ENCODE assay signal across 16 cellular contexts in the genomic region with DNA sequence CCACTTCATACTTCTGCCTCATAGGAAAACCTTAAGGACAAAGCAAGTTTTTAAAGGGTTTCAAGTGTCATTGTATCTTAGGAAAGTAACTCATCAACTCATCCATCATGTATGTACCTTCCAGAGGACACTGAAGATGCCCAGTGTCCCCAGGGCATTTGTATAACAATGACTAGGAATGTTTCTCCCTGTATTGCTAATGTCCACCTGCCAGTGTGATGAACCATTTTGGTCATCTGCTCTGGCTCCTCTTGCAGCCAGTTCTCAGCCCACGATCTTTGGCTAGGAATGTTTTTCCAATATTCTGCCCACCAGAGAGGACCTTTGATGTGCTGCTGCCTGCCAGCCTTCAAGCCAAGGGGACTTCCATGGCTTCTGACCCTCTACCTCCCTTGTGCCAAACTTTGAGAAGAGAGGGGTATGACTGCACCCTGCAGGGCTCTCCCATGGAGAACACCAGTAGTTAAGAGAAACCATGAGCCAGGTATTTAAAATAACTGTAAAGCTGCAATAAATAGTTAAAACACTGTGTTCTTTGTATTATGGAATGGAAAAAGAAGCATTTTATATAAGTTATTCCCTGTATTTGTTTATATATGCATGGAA. TPM values are rescaled to one million over a fixed set of nuclear protein-coding genes. Genes with fewer than 3 reads are reported as not detected.
DNase-seq lines count a peak whose midpoint lies in the region; ATAC-seq, FAIRE-seq and TF ChIP-seq lines count a peak whose summit lies in the region.
"Had no signal": no experiment of that assay in that cellular context is flagged by ENCODE, and none has a peak within 500 bp of the region (broad histone marks: within the 10 kb centered on the region; RNA-seq: fewer than 3 reads in every experiment).

No MANE protein-coding gene starts in this region.

- H3K23ac ChIP-seq in H1 (ENCODE audit: insufficient read length): no peak overlapping the region

- FAIRE-seq in H1 (lab: Jason Lieb, UNC) (no peak), D721Med (lab: Jason Lieb, UNC) (no peak)

- ATAC-seq in GM18868 (IDR thresholded peaks at IDR 0.05; ENCODE audit: unreplicated experiment) (peak; percentile 63), HG02759 (IDR thresholded peaks at IDR 0.05; ENCODE audit: unreplicated experiment) (peak; percentile 43)

- H4K5ac ChIP-seq in H1 (ENCODE audit: insufficient read length, low read depth, low read length): no peak overlapping the region

- no peak for TF ChIP-seq CTCF in H1 (IDR thresholded peaks at IDR 0.05; ENCODE audit: control extremely low read depth in 1 of 3, insufficient read depth in 1 of 3, low read depth in 1 of 3, low read length in 3 of 3)
- TF ChIP-seq CTCF in D721Med (IDR thresholded peaks at IDR 0.05; ENCODE audit: insufficient read depth, missing control alignments): no peak

- no peak overlapping the region for H3K4me3 ChIP-seq in H1 (ENCODE audit: extremely low read depth in 1 of 4, insufficient read depth in 2 of 4, low read depth in 3 of 4, low read length in 4 of 4)
- no peak overlapping the region for H3K4me3 ChIP-seq in skeletal muscle tissue (ENCODE audit: low read length in 3 of 3)
- H3K4me3 ChIP-seq: SJSA1 had no signal

- H3K56ac ChIP-seq in H1 (replicated peaks; ENCODE audit: insufficient read length, low read depth, low read length): no peak overlapping the region

- no peak overlapping the region for H3K4ac ChIP-seq in H1 (replicated peaks; ENCODE audit: insufficient read length, low read depth, low read length)

- H3K14ac ChIP-seq in H1 (ENCODE audit: insufficient read length): no peak overlapping the region

- H2BK15ac ChIP-seq in H1 (ENCODE audit: low read length): no peak overlapping the region

- no peaks in the 10 kb centered on the region for H3K23me2 ChIP-seq in H1 (ENCODE audit: low read depth, low read length)

- TF ChIP-seq RAD21 in H1 (IDR thresholded peaks at IDR 0.05 in 1 of 2, conservative IDR thresholded peaks at IDR 0.05 in 1 of 2; ENCODE audit: low read depth in 2 of 2, low read length in 2 of 2): no peak

- H3K27me3 ChIP-seq in H1 (replicated peaks in 1 of 4; ENCODE audit: control insufficient read depth in 3 of 4, extremely low read depth in 1 of 4, insufficient read depth in 3 of 4, low read length in 3 of 4) (no peaks in the 10 kb centered on the region), skeletal muscle tissue (ENCODE audit: control insufficient read depth in 3 of 3, insufficient read depth in 3 of 3, low read length in 3 of 3) (no peaks in the 10 kb centered on the region)
- H3K27me3 ChIP-seq: BE2C, SJSA1 had no signal

- H3K4me1 ChIP-seq in H1 (replicated peaks in 1 of 4; ENCODE audit: control insufficient read depth in 3 of 4, insufficient read depth in 4 of 4, low read length in 3 of 4) (peaks cover 0 to 4% (median 3%) of the 10 kb centered on the region in 4 experiments; a peak in 5 of 7 replicates), skeletal muscle tissue (ENCODE audit: control insufficient read depth in 3 of 3, insufficient read depth in 3 of 3, low read length in 3 of 3) (peaks cover 33 to 48% (median 35%) of the 10 kb centered on the region in 3 donors)

- H3K4me2 ChIP-seq in H1 (ENCODE audit: insufficient read depth in 1 of 2, low read depth in 2 of 2, low read length in 2 of 2): peak overlapping the region in 1 of 2 experiments; percentile 50; a peak in 3 of 4 replicates

- no peak for TF ChIP-seq EP300 in H1 (IDR thresholded peaks at IDR 0.05; ENCODE audit: borderline replicate concordance in 1 of 2, low read depth in 2 of 2, low read length in 2 of 2)

- H4K20me1 ChIP-seq in H1 (replicated peaks in 1 of 2; ENCODE audit: control insufficient read depth in 1 of 2, insufficient read depth in 2 of 2, low read length in 2 of 2): no peaks in the 10 kb centered on the region

- H3K9ac ChIP-seq in H1 (replicated peaks in 1 of 4; ENCODE audit: extremely low read depth in 1 of 4, low read depth in 3 of 4, low read length in 3 of 4): no peak overlapping the region
- H3K9ac ChIP-seq in skeletal muscle tissue (ENCODE audit: low read depth in 1 of 3, low read length in 3 of 3): no peak overlapping the region

- no peak for DNase-seq in H1 (ENCODE audit: low read depth in 1 of 2, low spot score in 2 of 2)
- no peak for DNase-seq in D721Med (ENCODE audit: insufficient read length, low spot score)
- DNase-seq in stimulated activated CD4-positive, alpha-beta T cell treated with anti-CD3 and anti-CD28 coated beads, Interleukin-1b, Interleukin-23, amount 100 ng/mL, for 48 hours: no peak
- no peak for DNase-seq in GF-D8 (lab: John Stamatoyannopoulos, UW)
- DNase-seq: BE2C, DMS 273 treated with DMSO at 0.1 percent for 48 hours, NCI-H1105 treated with DMSO at 0.1 percent for 48 hours, NCI-H187, NCI-H510A, OCI-M1 had no signal

- no peak overlapping the region for H2AFZ ChIP-seq in H1 (ENCODE audit: low read length)

- no peak overlapping the region for H3K18ac ChIP-seq in H1 (ENCODE audit: extremely low read depth, low read length)

- H3K36me3 ChIP-seq in H1 (ENCODE audit: control insufficient read depth in 2 of 4, insufficient read depth in 4 of 4, low read length in 3 of 4): no peaks in the 10 kb centered on the region
- peaks cover 10 to 21% (median 14%) of the 10 kb centered on the region in 3 donors for H3K36me3 ChIP-seq in skeletal muscle tissue (ENCODE audit: control insufficient read depth in 3 of 3, insufficient read depth in 3 of 3, low read length in 3 of 3)
- H3K36me3 ChIP-seq: BE2C had no signal

- peak overlapping the region; percentile 42; the same call in 1 of the 2 replicates for H2BK12ac ChIP-seq in H1 (ENCODE audit: low read depth, low read length)

- no peak overlapping the region for H2BK5ac ChIP-seq in H1 (ENCODE audit: low read depth, low read length)

- POLR2A ChIA-PET in H1 (lab: Charles Lee; ENCODE audit: partially characterized antibody): interaction anchor here (0.6 kb wide), 1 partner anchor 155 kb away, joined by 4 read pairs; no protein-coding TSS in a partner anchor

- no peak overlapping the region for H2BK20ac ChIP-seq in H1 (ENCODE audit: low read length)

- H4K8ac ChIP-seq in H1 (ENCODE audit: extremely low read depth, insufficient read depth, low read length): no peak overlapping the region

- H2AK5ac ChIP-seq in H1 (ENCODE audit: low read depth, low read length): no peak overlapping the region

- no peaks in the 10 kb centered on the region for H3K79me1 ChIP-seq in H1 (ENCODE audit: low read depth, low read length)

- TF ChIP-seq POLR2A in H1 (IDR thresholded peaks at IDR 0.05; ENCODE audit: control extremely low read depth in 1 of 2, low read depth in 2 of 2, low read length in 2 of 2): no peak

- H2BK120ac ChIP-seq in H1 (replicated peaks; ENCODE audit: low read depth, low read length): no peak overlapping the region

- CTCF ChIA-PET in H1 (lab: Charles Lee; ENCODE audit: partially characterized antibody): interaction anchor here (1.7 kb wide), 1 partner anchor 10 kb away, joined by 4 read pairs; no protein-coding TSS in a partner anchor

- no peaks in the 10 kb centered on the region for H3K9me3 ChIP-seq in H1 (ENCODE audit: insufficient read depth in 2 of 2, low read depth in 1 of 2, low read length in 1 of 2)
- H3K9me3 ChIP-seq in skeletal muscle tissue (ENCODE audit: control insufficient read depth in 3 of 3, low read length in 3 of 3): no peaks in the 10 kb centered on the region
- H3K9me3 ChIP-seq: BE2C, SJSA1 had no signal

- no peaks in the 10 kb centered on the region for H3K79me2 ChIP-seq in H1 (ENCODE audit: control insufficient read depth in 1 of 2, insufficient read depth in 2 of 2, low read length in 2 of 2)

- 76% methylated on average over 1 of the region's 1 CpG; no CpG with 5 or more reads in 1 of the 2 experiments for whole genome bisulfite sequencing in H1 (ENCODE audit: extremely low coverage in 1 of 2, insufficient coverage in 1 of 2, insufficient read length in 1 of 2, insufficient replicate concordance in 2 of 2, low coverage in 1 of 2, low lambda C conversion rate in 2 of 2, missing lambda C conversion rate in 1 of 2), 2 experiments

- H3K27ac ChIP-seq in H1 (ENCODE audit: low read depth, low read length) (no peak overlapping the region), skeletal muscle tissue (ENCODE audit: low read depth, low read length) (peak overlapping the region; percentile 28)
- H3K27ac ChIP-seq: RWPE1, SJSA1 had no signal

- no peak overlapping the region for H4K91ac ChIP-seq in H1 (replicated peaks; ENCODE audit: insufficient read length, low read length)

RNA-seq across cellular contexts. Expression of a gene that starts 11.4 kb away (rescaled TPM):
- total RNA-seq in H1 (2021; fragmentation: NEBNext Ultra II Directional; extraction: Animal tissue kit (Norgen Biotek cat#: 25700)): not detected in 2 replicates
- not detected in 2 replicates for polyA plus RNA-seq in H1 (2011; rRNA removed)
- polyA plus RNA-seq in H1 (2011; cell fraction: cytosol; rRNA removed): not detected
- not detected for polyA plus RNA-seq in H1 (2011; cell fraction: nucleus; rRNA removed)
- not detected in 4 replicates for polyA plus RNA-seq in H1 (2012, experiment 1 of 2)
- not detected for polyA plus RNA-seq in H1 (2012, experiment 2 of 2)
- polyA plus RNA-seq in H1 (2013, experiment 1 of 2): not detected
- polyA plus RNA-seq in H1 (2013, experiment 2 of 2): not detected
- not detected in 2 replicates for polyA minus RNA-seq in H1 (2011; rRNA and poly(A)+ RNA removed)
- not detected for polyA minus RNA-seq in H1 (2011; cell fraction: cytosol; rRNA and poly(A)+ RNA removed)
- polyA minus RNA-seq in H1 (2011; cell fraction: nucleus; rRNA and poly(A)+ RNA removed): not detected
- total RNA-seq in skeletal muscle tissue: 31.8 TPM
- total RNA-seq: SJSA1 had no signal
- polyA plus RNA-seq: AG04450 had no signal

RNA-seq across cellular contexts. Expression of a gene that starts 26.3 kb away (rescaled TPM):
- 30.1 and 31.0 TPM in 2 replicates for total RNA-seq in H1 (2021; fragmentation: NEBNext Ultra II Directional; extraction: Animal tissue kit (Norgen Biotek cat#: 25700))
- polyA plus RNA-seq in H1 (2011; rRNA removed): 24.9 and 32.0 TPM in 2 replicates
- 25.9 TPM for polyA plus RNA-seq in H1 (2011; cell fraction: cytosol; rRNA removed)
- polyA plus RNA-seq in H1 (2011; cell fraction: nucleus; rRNA removed): 34.1 TPM
- polyA plus RNA-seq in H1 (2012, experiment 1 of 2): 23.5 to 30.3 TPM (median 27.3 TPM) in 4 replicates
- 3.8 TPM for polyA plus RNA-seq in H1 (2012, experiment 2 of 2)
- 57.4 TPM for polyA plus RNA-seq in H1 (2013, experiment 1 of 2)
- 63.4 TPM for polyA plus RNA-seq in H1 (2013, experiment 2 of 2)
- polyA minus RNA-seq in H1 (2011; rRNA and poly(A)+ RNA removed): 25.2 and 34.4 TPM in 2 replicates
- 24.1 TPM for polyA minus RNA-seq in H1 (2011; cell fraction: cytosol; rRNA and poly(A)+ RNA removed)
- 16.7 TPM for polyA minus RNA-seq in H1 (2011; cell fraction: nucleus; rRNA and poly(A)+ RNA removed)
- total RNA-seq in skeletal muscle tissue: 60.5 TPM

RNA-seq across cellular contexts. Expression of a gene that starts 30.9 kb away (rescaled TPM):
- total RNA-seq in H1 (2021; fragmentation: NEBNext Ultra II Directional; extraction: Animal tissue kit (Norgen Biotek cat#: 25700)): 76.0 and 97.8 TPM in 2 replicates
- 23.3 and 40.8 TPM in 2 replicates for polyA plus RNA-seq in H1 (2011; rRNA removed)
- 49.7 TPM for polyA plus RNA-seq in H1 (2011; cell fraction: cytosol; rRNA removed)
- polyA plus RNA-seq in H1 (2011; cell fraction: nucleus; rRNA removed): 17.6 TPM
- 40.4 to 57.2 TPM (median 49.3 TPM) in 4 replicates for polyA plus RNA-seq in H1 (2012, experiment 1 of 2)
- 5.7 TPM for polyA plus RNA-seq in H1 (2012, experiment 2 of 2)
- 49.6 TPM for polyA plus RNA-seq in H1 (2013, experiment 1 of 2)
- polyA plus RNA-seq in H1 (2013, experiment 2 of 2): 47.6 TPM
- 27.6 and 43.6 TPM in 2 replicates for polyA minus RNA-seq in H1 (2011; rRNA and poly(A)+ RNA removed)
- polyA minus RNA-seq in H1 (2011; cell fraction: cytosol; rRNA and poly(A)+ RNA removed): 41.0 TPM
- 32.4 TPM for polyA minus RNA-seq in H1 (2011; cell fraction: nucleus; rRNA and poly(A)+ RNA removed)
- 48.5 TPM for total RNA-seq in skeletal muscle tissue

RNA-seq across cellular contexts. Expression of a gene that starts 58.9 kb away (rescaled TPM):
- total RNA-seq in H1 (2021; fragmentation: NEBNext Ultra II Directional; extraction: Animal tissue kit (Norgen Biotek cat#: 25700)): 17.8 and 18.3 TPM in 2 replicates
- 1.4 TPM in 2 replicates for polyA plus RNA-seq in H1 (2011; rRNA removed)
- polyA plus RNA-seq in H1 (2011; cell fraction: cytosol; rRNA removed): 2.6 TPM
- polyA plus RNA-seq in H1 (2011; cell fraction: nucleus; rRNA removed): 11.5 TPM
- 4.9 to 11.8 TPM (median 6.7 TPM) in 4 replicates for polyA plus RNA-seq in H1 (2012, experiment 1 of 2)
- polyA plus RNA-seq in H1 (2012, experiment 2 of 2): 0.60 TPM
- polyA plus RNA-seq in H1 (2013, experiment 1 of 2): 11.2 TPM
- 10.6 TPM for polyA plus RNA-seq in H1 (2013, experiment 2 of 2)
- polyA minus RNA-seq in H1 (2011; rRNA and poly(A)+ RNA removed): 6.7 and 13.8 TPM in 2 replicates
- polyA minus RNA-seq in H1 (2011; cell fraction: cytosol; rRNA and poly(A)+ RNA removed): 8.1 TPM
- polyA minus RNA-seq in H1 (2011; cell fraction: nucleus; rRNA and poly(A)+ RNA removed): 16.9 TPM
- total RNA-seq in skeletal muscle tissue: 12.5 TPM

Comparison
In these comparisons a context has a peak if more than half of its experiments do, and no peak if none do; other contexts are left out.
1. RNA of a gene that starts 11.4 kb away (total RNA-seq): 31.8 TPM in skeletal muscle tissue (single experiment); not detected in H1; every median in the first group is over 10 times any median in the second.